Comparison of ENCODE assay signal across 8 cellular contexts in the genomic region with DNA sequence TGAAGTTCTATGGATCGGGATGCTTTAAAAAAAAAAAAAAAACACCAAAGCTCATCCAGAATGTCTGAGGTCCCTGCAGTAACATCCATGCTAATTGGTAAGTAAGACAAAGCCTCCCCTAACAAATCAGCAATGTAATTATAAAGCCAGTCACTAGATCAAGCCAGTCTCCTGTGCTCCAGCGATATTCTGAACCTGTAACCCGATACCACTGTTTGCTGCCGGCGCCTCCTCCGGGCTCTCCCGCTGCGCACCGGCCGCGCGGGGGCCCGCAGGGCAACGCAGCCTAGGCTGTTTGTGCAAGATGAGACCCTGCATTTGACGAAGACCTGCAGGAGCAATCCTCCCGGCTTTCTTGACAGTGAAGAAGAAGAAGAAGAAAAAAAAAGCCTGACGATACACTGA.
DNase-seq lines count a peak whose midpoint lies in the region; ATAC-seq lines count a peak whose summit lies in the region.

No MANE protein-coding gene starts in this region.

- DNase-seq in GF-D8 (lab: John Stamatoyannopoulos, UW) (peak; percentile 46), Kasumi-1 (lab: John Stamatoyannopoulos, UW) (peak; percentile 86 to 88), RPMI8226 (peak; percentile 64), left kidney (ENCODE audit: low read depth, low spot score) (peak; percentile 93)
- DNase-seq in central memory CD8-positive, alpha-beta T cell (ENCODE audit: low spot score in 2 of 2): no peak

- no peaks in the 10 kb centered on the region for H3K27me3 Mint-ChIP-seq in central memory CD8-positive, alpha-beta T cell
- H3K27me3 Mint-ChIP-seq in stimulated activated naive CD8-positive, alpha-beta T cell treated with anti-CD3 and anti-CD28 coated beads, Interleukin-15, Interleukin-2, amounts not matched to agents 100 ng/mL and 50 ng/mL, for 24 hours: no peaks in the 10 kb centered on the region

- peak overlapping the region; percentile 75 for H3K27ac Mint-ChIP-seq in central memory CD8-positive, alpha-beta T cell (ENCODE audit: low read depth)
- H3K27ac Mint-ChIP-seq in stimulated activated naive CD8-positive, alpha-beta T cell treated with anti-CD3 and anti-CD28 coated beads, Interleukin-15, Interleukin-2, amounts not matched to agents 100 ng/mL and 50 ng/mL, for 24 hours: peak overlapping the region; percentile 94

- H3K36me3 Mint-ChIP-seq in central memory CD8-positive, alpha-beta T cell (ENCODE audit: insufficient read depth): no peaks in the 10 kb centered on the region
- peaks cover 7% of the 10 kb centered on the region for H3K36me3 Mint-ChIP-seq in stimulated activated naive CD8-positive, alpha-beta T cell treated with anti-CD3 and anti-CD28 coated beads, Interleukin-15, Interleukin-2, amounts not matched to agents 100 ng/mL and 50 ng/mL, for 24 hours (ENCODE audit: low read depth)

- H3K9me3 Mint-ChIP-seq in central memory CD8-positive, alpha-beta T cell: no peaks in the 10 kb centered on the region
- no peaks in the 10 kb centered on the region for H3K9me3 Mint-ChIP-seq in stimulated activated naive CD8-positive, alpha-beta T cell treated with anti-CD3 and anti-CD28 coated beads, Interleukin-15, Interleukin-2, amounts not matched to agents 100 ng/mL and 50 ng/mL, for 24 hours

- peak; percentile 54 for ATAC-seq in central memory CD8-positive, alpha-beta T cell (replicated peaks; ENCODE audit: extremely low read depth, poor library complexity, severe bottlenecking)
- ATAC-seq in GM19397 (IDR thresholded peaks at IDR 0.05; ENCODE audit: unreplicated experiment) (no peak), GM18909 (IDR thresholded peaks at IDR 0.05; ENCODE audit: poor library complexity, unreplicated experiment) (no peak)

- H3K4me1 Mint-ChIP-seq in central memory CD8-positive, alpha-beta T cell: peaks cover 52% of the 10 kb centered on the region
- H3K4me1 Mint-ChIP-seq in stimulated activated naive CD8-positive, alpha-beta T cell treated with anti-CD3 and anti-CD28 coated beads, Interleukin-15, Interleukin-2, amounts not matched to agents 100 ng/mL and 50 ng/mL, for 24 hours (ENCODE audit: low read depth): peaks cover 96% of the 10 kb centered on the region

- peak overlapping the region; percentile 76 for H3K4me3 Mint-ChIP-seq in central memory CD8-positive, alpha-beta T cell
- H3K4me3 Mint-ChIP-seq in stimulated activated naive CD8-positive, alpha-beta T cell treated with anti-CD3 and anti-CD28 coated beads, Interleukin-15, Interleukin-2, amounts not matched to agents 100 ng/mL and 50 ng/mL, for 24 hours: peak overlapping the region; percentile 88

Comparison
In these comparisons a context has a peak if more than half of its experiments do, and no peak if none do; other contexts are left out.
1. DNase-seq: peak in GF-D8 (single experiment), Kasumi-1 (2 of 2), RPMI8226 (single experiment) and left kidney (single experiment); none in central memory CD8-positive, alpha-beta T cell (0 of 2).